11 cellular contexts compared by ENCODE assay signal in the genomic region with DNA sequence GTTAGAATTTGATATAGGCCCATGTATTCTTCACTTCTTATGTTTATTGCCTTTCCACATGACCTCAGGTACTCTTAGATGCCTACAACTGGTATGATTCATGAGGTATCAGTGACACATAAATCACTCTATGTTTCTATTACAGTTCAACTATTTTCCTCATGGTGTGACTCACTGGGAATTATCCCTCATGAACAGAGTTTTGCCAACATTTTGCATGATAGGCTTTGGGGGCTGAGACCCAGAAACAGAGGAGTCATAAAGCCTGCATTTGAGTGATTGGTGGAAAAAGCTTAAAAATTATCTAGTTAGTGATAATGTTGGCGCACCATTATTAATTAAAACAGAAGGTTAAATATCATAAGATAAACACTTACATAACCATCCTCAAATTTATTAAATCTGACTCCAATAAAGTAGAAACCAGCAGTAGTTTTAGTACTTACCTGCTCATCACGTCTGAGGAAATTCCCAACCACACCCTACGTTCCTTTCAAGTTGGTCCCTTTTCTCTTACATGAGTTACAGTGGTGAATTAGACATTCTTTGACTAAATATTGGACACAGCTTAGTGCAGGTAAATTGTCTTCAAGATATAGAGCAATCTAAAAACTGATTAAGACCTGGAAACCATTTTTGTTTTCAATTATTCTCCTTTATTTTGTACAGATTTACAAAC.
DNase-seq lines count a peak whose midpoint lies in the region; ATAC-seq, FAIRE-seq and TF ChIP-seq lines count a peak whose summit lies in the region.
"Had no signal": no experiment of that assay in that cellular context is flagged by ENCODE, and none has a peak within 500 bp of the region (broad histone marks: within the 10 kb centered on the region; RNA-seq: fewer than 3 reads in every experiment).

No MANE protein-coding gene starts in this region.

- TF ChIP-seq POLR2A in K562 (conservative IDR thresholded peaks at IDR 0.05), result no peak

- no TSS peak for BruUV-seq in K562 (replicated peaks; lab: Mats Ljungman, UMichigan)

- TF ChIP-seq CTCF in K562 (IDR thresholded peaks at IDR 0.05 in 2 of 3, conservative IDR thresholded peaks at IDR 0.05 in 1 of 3; ENCODE audit: insufficient read depth in 2 of 3, low read depth in 1 of 3, low read length in 3 of 3) (no peak), osteoblast (IDR thresholded peaks at IDR 0.05; ENCODE audit: extremely low read depth, low read depth, low read length) (no peak)

- no peak for FAIRE-seq in K562 (lab: Jason Lieb, UNC)

- POLR2A ChIA-PET in K562 (lab: Yijun Ruan, JAX), result no interaction called here

- no peaks in the 10 kb centered on the region for H3K27me3 ChIP-seq in K562 (ENCODE audit: control insufficient read depth in 2 of 2, insufficient read depth in 2 of 2, low read length in 2 of 2)
- H3K27me3 ChIP-seq in osteoblast (ENCODE audit: insufficient read depth, low read length), result no peaks in the 10 kb centered on the region

- intact Hi-C loops in K562 (cut with micrococcal nuclease), result no loop called here

- no peak for TF ChIP-seq EP300 in K562 (IDR thresholded peaks at IDR 0.05; ENCODE audit: low read length)

- H3K9ac ChIP-seq in K562 (ENCODE audit: insufficient read depth in 1 of 2, low read depth in 2 of 2, low read length in 2 of 2), result no peak overlapping the region

- peak; percentile 44 for ATAC-seq in GM18502 (IDR thresholded peaks at IDR 0.05; ENCODE audit: poor library complexity, unreplicated experiment)
- peak; percentile 59 for ATAC-seq in HG03432 (IDR thresholded peaks at IDR 0.05; ENCODE audit: unreplicated experiment)
- no peak for ATAC-seq in K562
- no peak for ATAC-seq in HG03571 (IDR thresholded peaks at IDR 0.05; ENCODE audit: unreplicated experiment)
- ATAC-seq: stimulated activated effector memory CD8-positive, alpha-beta T cell treated with anti-CD3 and anti-CD28 coated beads, Interleukin-12 subunit alpha, Interleukin-12 subunit beta, amount 100 ng/mL, for 72 hours had no signal

- H3K4me3 ChIP-seq in K562 (no peak overlapping the region), osteoblast (ENCODE audit: insufficient read depth, low read length) (no peak overlapping the region)

- TF ChIP-seq RAD21 in K562 (CRISPR knock-in tag; conservative IDR thresholded peaks at IDR 0.05 in 1 of 2, IDR thresholded peaks at IDR 0.05 in 1 of 2), result no peak

- WGBS in K562 (ENCODE audit: insufficient coverage, low coverage, missing lambda C conversion rate), result 51% methylated on average over 3 of the region's 3 CpGs

- H3K9me3 ChIP-seq in K562 (replicated peaks; ENCODE audit: control insufficient read depth, insufficient read depth, low read depth, low read length) (no peaks in the 10 kb centered on the region), osteoblast (ENCODE audit: low read depth, low read length) (no peaks in the 10 kb centered on the region)

- H3K27ac ChIP-seq in K562 (ENCODE audit: extremely low read depth, low read depth, low read length) (no peak overlapping the region), osteoblast (ENCODE audit: low read depth, low read length) (peak overlapping the region; percentile 37)

- in situ Hi-C loops in K562 (cut with MboI), result no loop called here

- H4K20me1 ChIP-seq in K562 (replicated peaks; ENCODE audit: control insufficient read depth, insufficient read depth, low read length), result no peaks in the 10 kb centered on the region
- no peaks in the 10 kb centered on the region for H4K20me1 ChIP-seq in osteoblast (ENCODE audit: insufficient read depth, low read length)

- H2AFZ ChIP-seq in K562 (ENCODE audit: low read depth, low read length) (no peak overlapping the region), osteoblast (ENCODE audit: low read length) (no peak overlapping the region)

- H3K36me3 ChIP-seq in K562 (ENCODE audit: control insufficient read depth, insufficient read depth, low read length) (no peaks in the 10 kb centered on the region), osteoblast (ENCODE audit: insufficient read depth, low read length) (no peaks in the 10 kb centered on the region)

- H3K79me2 ChIP-seq in K562 (ENCODE audit: control insufficient read depth, insufficient read depth, low read length), result no peaks in the 10 kb centered on the region
- H3K79me2 ChIP-seq in osteoblast (ENCODE audit: insufficient read depth, low read length), result no peaks in the 10 kb centered on the region

- DNase-seq in K562 (ENCODE audit: extremely low read depth in 1 of 4, low spot score in 3 of 4) (peak in 1 of 4 experiments; percentile 14), osteoblast (ENCODE audit: insufficient read length, low spot score, missing footprints) (no peak), hippocampal formation (lab: John Stamatoyannopoulos, UW) (no peak), NCI-H2107 (lab: John Stamatoyannopoulos, UW) (no peak)
- DNase-seq in activated CD4-positive, alpha-beta T cell treated with anti-CD3 and anti-CD28 coated beads for 4 hours, result no peak
- DNase-seq: amygdala, NCI-H524 treated with DMSO at 0.1 percent for 48 hours had no signal

- no peaks in the 10 kb centered on the region for H3K9me1 ChIP-seq in K562 (ENCODE audit: control insufficient read depth, insufficient read depth, low read length)

- H3K4me1 ChIP-seq in K562 (replicated peaks in 1 of 2; ENCODE audit: control insufficient read depth in 2 of 2, insufficient read depth in 2 of 2, low read length in 2 of 2) (peaks cover 0 to 19% of the 10 kb centered on the region in 2 experiments; a peak in 2 of 5 replicates), osteoblast (ENCODE audit: insufficient read depth, low read length) (peaks cover 24% of the 10 kb centered on the region)

- H3K4me2 ChIP-seq in K562 (ENCODE audit: insufficient read depth, low read length), result no peak overlapping the region
- no peak overlapping the region for H3K4me2 ChIP-seq in osteoblast (ENCODE audit: insufficient read depth, low read length)

- CTCF ChIA-PET in K562 (lab: Yijun Ruan, JAX; ENCODE audit: low intra/inter-chr PET ratio), result no interaction called here

TF ChIP-seq in K562, 482 proteins besides CTCF, POLR2A, EP300 and RAD21 (continues in another document):
- TF ChIP-seq NCOR1 (IDR thresholded peaks at IDR 0.05) (0 out of 2 replicates have a peak, but pooled peaks have one; percentile 7), XRCC4 (IDR thresholded peaks at IDR 0.05; ENCODE audit: extremely low read depth, insufficient read depth, insufficient read length) (no peak), POLR2H (tag; IDR thresholded peaks at IDR 0.05; ENCODE audit: low read depth) (no peak), PML (IDR thresholded peaks at IDR 0.05; ENCODE audit: low read length) (no peak), ZNF589 (CRISPR knock-in tag; IDR thresholded peaks at IDR 0.05; ENCODE audit: low read depth) (no peak), ZNF507 (tag; conservative IDR thresholded peaks at IDR 0.05) (no peak), PHF21A (IDR thresholded peaks at IDR 0.05; ENCODE audit: borderline replicate concordance, low read depth) (no peak)
- TF ChIP-seq, protein P1, sequence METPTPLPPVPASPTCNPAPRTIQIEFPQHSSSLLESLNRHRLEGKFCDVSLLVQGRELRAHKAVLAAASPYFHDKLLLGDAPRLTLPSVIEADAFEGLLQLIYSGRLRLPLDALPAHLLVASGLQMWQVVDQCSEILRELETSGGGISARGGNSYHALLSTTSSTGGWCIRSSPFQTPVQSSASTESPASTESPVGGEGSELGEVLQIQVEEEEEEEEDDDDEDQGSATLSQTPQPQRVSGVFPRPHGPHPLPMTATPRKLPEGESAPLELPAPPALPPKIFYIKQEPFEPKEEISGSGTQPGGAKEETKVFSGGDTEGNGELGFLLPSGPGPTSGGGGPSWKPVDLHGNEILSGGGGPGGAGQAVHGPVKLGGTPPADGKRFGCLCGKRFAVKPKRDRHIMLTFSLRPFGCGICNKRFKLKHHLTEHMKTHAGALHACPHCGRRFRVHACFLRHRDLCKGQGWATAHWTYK (CRISPR knock-in tag; IDR thresholded peaks at IDR 0.05), result no peak
- TF ChIP-seq, protein P2, sequence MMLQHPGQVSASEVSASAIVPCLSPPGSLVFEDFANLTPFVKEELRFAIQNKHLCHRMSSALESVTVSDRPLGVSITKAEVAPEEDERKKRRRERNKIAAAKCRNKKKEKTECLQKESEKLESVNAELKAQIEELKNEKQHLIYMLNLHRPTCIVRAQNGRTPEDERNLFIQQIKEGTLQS (IDR thresholded peaks at IDR 0.05), result peak; percentile 52
- TF ChIP-seq, protein P2 (CRISPR knock-in tag; conservative IDR thresholded peaks at IDR 0.05), result no peak
- TF ChIP-seq, protein P3, sequence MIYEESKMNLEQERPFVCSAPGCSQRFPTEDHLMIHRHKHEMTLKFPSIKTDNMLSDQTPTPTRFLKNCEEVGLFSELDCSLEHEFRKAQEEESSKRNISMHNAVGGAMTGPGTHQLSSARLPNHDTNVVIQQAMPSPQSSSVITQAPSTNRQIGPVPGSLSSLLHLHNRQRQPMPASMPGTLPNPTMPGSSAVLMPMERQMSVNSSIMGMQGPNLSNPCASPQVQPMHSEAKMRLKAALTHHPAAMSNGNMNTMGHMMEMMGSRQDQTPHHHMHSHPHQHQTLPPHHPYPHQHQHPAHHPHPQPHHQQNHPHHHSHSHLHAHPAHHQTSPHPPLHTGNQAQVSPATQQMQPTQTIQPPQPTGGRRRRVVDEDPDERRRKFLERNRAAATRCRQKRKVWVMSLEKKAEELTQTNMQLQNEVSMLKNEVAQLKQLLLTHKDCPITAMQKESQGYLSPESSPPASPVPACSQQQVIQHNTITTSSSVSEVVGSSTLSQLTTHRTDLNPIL (CRISPR knock-in tag; IDR thresholded peaks at IDR 0.05), result no peak
- TF ChIP-seq, protein P4, sequence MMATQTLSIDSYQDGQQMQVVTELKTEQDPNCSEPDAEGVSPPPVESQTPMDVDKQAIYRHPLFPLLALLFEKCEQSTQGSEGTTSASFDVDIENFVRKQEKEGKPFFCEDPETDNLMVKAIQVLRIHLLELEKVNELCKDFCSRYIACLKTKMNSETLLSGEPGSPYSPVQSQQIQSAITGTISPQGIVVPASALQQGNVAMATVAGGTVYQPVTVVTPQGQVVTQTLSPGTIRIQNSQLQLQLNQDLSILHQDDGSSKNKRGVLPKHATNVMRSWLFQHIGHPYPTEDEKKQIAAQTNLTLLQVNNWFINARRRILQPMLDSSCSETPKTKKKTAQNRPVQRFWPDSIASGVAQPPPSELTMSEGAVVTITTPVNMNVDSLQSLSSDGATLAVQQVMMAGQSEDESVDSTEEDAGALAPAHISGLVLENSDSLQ (IDR thresholded peaks at IDR 0.05), result peak; percentile 48; the same call in 1 of the 2 replicates

Comparison
In these comparisons a context has a peak if more than half of its experiments do, and no peak if none do; other contexts are left out.
1. ATAC-seq: peak in GM18502 (single experiment) and HG03432 (single experiment); none in K562 (single experiment) and HG03571 (single experiment).